In the genomic region with DNA sequence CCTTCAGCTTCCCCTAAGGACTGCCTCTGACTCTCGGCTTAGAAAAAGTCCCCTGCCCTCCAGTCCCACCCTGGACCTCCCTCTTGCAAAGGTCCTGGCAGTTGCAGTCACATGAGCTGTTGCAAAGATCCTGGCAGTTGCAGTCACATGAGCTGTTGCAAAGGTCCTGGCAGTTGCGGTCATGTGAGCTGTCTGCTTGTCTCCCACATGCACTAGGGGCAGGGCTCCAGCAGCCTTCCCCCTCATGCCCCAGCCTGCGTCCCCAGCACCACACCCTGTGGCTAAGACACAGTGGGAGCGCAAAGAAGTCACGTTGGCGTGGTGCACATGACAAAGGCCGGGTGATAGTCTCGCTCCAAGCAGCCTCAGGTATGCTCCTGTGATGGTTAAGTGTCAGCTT, we compare ENCODE assay signal across 27 cellular contexts.
"Had no signal": no experiment of that assay in that cellular context is flagged by ENCODE, and none has a peak within 500 bp of the region (broad histone marks: within the 10 kb centered on the region; RNA-seq: fewer than 3 reads in every experiment).

No MANE protein-coding gene starts in this region.

- H3K36me3 ChIP-seq: ascending aorta, MG63 had no signal

- H3K27me3 ChIP-seq: ascending aorta, body of pancreas, MG63 had no signal

- H3K4me1 Mint-ChIP-seq: activated CD4-positive, alpha-beta T cell treated with anti-CD3 and anti-CD28 coated beads for 36 hours; activated naive CD8-positive, alpha-beta T cell treated with anti-CD3 and anti-CD28 coated beads, Interleukin-2, amount 50 U/mL, for 24 hours; T-cell had no signal

- H3K4me3 ChIP-seq: ascending aorta, body of pancreas, MG63, SK-N-MC had no signal

- H3K27me3 Mint-ChIP-seq: activated CD4-positive, alpha-beta T cell treated with anti-CD3 and anti-CD28 coated beads for 36 hours; activated CD8-positive, alpha-beta T cell treated with anti-CD3 and anti-CD28 coated beads for 36 hours; activated naive CD8-positive, alpha-beta T cell treated with anti-CD3 and anti-CD28 coated beads, Interleukin-2, amount 50 U/mL, for 24 hours; activated T-cell treated with anti-CD3 and anti-CD28 coated beads, Interleukin-2, amount 50 U/mL, for 24 hours; T-cell had no signal

- H3K27ac Mint-ChIP-seq: activated CD4-positive, alpha-beta T cell treated with anti-CD3 and anti-CD28 coated beads for 36 hours; activated CD8-positive, alpha-beta T cell treated with anti-CD3 and anti-CD28 coated beads for 36 hours; activated naive CD4-positive, alpha-beta T cell treated with anti-CD3 and anti-CD28 coated beads, Interleukin-2, amount 50 U/mL, for 72 hours; activated naive CD8-positive, alpha-beta T cell treated with anti-CD3 and anti-CD28 coated beads, Interleukin-2, amount 50 U/mL, for 24 hours; activated T-cell treated with anti-CD3 and anti-CD28 coated beads, Interleukin-2, amount 50 U/mL, for 24 hours; T-cell had no signal

- H3K4me1 ChIP-seq: ascending aorta, body of pancreas had no signal

- H3K4me3 Mint-ChIP-seq: activated CD4-positive, alpha-beta T cell treated with anti-CD3 and anti-CD28 coated beads for 36 hours; activated CD8-positive, alpha-beta T cell treated with anti-CD3 and anti-CD28 coated beads for 36 hours; activated naive CD8-positive, alpha-beta T cell treated with anti-CD3 and anti-CD28 coated beads, Interleukin-2, amount 50 U/mL, for 24 hours; activated T-cell treated with anti-CD3 and anti-CD28 coated beads, Interleukin-2, amount 50 U/mL, for 24 hours; T-cell had no signal

- H3K36me3 Mint-ChIP-seq: activated naive CD4-positive, alpha-beta T cell treated with anti-CD3 and anti-CD28 coated beads, Interleukin-2, amount 50 U/mL, for 72 hours; T-cell had no signal

- H3K9me3 Mint-ChIP-seq: activated CD8-positive, alpha-beta T cell treated with anti-CD3 and anti-CD28 coated beads for 36 hours; activated naive CD4-positive, alpha-beta T cell treated with anti-CD3 and anti-CD28 coated beads, Interleukin-2, amount 50 U/mL, for 72 hours; activated naive CD8-positive, alpha-beta T cell treated with anti-CD3 and anti-CD28 coated beads, Interleukin-2, amount 50 U/mL, for 24 hours; activated T-cell treated with anti-CD3 and anti-CD28 coated beads, Interleukin-2, amount 50 U/mL, for 24 hours; T-cell had no signal

- ATAC-seq: activated CD4-positive, alpha-beta T cell treated with anti-CD3 and anti-CD28 coated beads for 36 hours; activated CD8-positive, alpha-beta T cell treated with anti-CD3 and anti-CD28 coated beads for 36 hours; activated naive CD4-positive, alpha-beta T cell treated with anti-CD3 and anti-CD28 coated beads, Interleukin-2, amount 50 U/mL, for 72 hours; activated naive CD8-positive, alpha-beta T cell treated with anti-CD3 and anti-CD28 coated beads, Interleukin-2, amount 50 U/mL, for 24 hours; body of pancreas; Right ventricle myocardium inferior; T-cell had no signal

- H3K27ac ChIP-seq: ascending aorta, body of pancreas, SK-N-MC, VCaP had no signal

- DNase-seq: activated CD4-positive, alpha-beta T cell treated with anti-CD3 and anti-CD28 coated beads for 36 hours; activated CD8-positive, alpha-beta T cell treated with anti-CD3 and anti-CD28 coated beads for 36 hours; activated effector memory CD4-positive, alpha-beta T cell treated with anti-CD3 and anti-CD28 coated beads, Interleukin-2, amount 50 U/mL, for 16 hours; activated naive CD4-positive, alpha-beta T cell treated with Interleukin-2 at 50 U/mL for 16 hours; activated naive CD8-positive, alpha-beta T cell treated with anti-CD3 and anti-CD28 coated beads, Interleukin-2, amount 50 U/mL, for 24 hours; activated T-cell treated with anti-CD3 and anti-CD28 coated beads, Interleukin-2, amount 50 U/mL, for 24 hours; amniotic stem cell; body of pancreas; central memory CD4-positive, alpha-beta T cell; MG63; MV-4-11; NCI-H1092 treated with DMSO at 0.1 percent for 48 hours; NCI-H1417 treated with DMSO at 0.1 percent for 48 hours; NCI-H1694 treated with DMSO at 0.1 percent for 48 hours; NCI-H2029 treated with DMSO at 0.1 percent for 48 hours; NCI-H345; NCI-H510A; NCI-H526 treated with DMSO at 0.1 percent for 48 hours; NCI-H82; T-cell; T-helper 2 cell; T1000 had no signal
